ENCODE assay signal across 30 cellular contexts in the genomic region with DNA sequence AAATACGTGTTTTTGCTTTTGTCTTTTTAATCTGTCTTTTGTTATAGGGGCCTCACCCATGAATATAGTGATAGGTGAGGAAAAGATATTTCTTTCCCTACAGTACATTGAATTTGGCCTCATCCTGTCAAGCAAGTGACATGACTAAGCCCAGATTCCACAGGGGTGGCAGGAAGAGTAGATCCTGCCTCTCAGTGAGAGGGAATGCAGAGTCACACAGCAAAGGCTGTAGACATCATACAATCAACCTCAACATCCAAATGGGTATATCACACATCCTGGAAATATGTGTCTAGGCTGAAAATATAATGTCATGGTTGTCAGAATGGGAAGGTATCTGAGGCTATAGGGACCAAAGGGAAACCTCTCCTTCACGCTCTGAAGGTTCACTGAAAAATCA.
A peak's percentile ranks its signal among the peaks of the same experiment; 100 is the strongest.
DNase-seq lines count a peak whose midpoint lies in the region; ATAC-seq, FAIRE-seq and TF ChIP-seq lines count a peak whose summit lies in the region.
"Had no signal": no experiment of that assay in that cellular context is flagged by ENCODE, and none has a peak within 500 bp of the region (broad histone marks: within the 10 kb centered on the region; RNA-seq: fewer than 3 reads in every experiment).

No MANE protein-coding gene starts in this region.

- H3K4me3 ChIP-seq in H1 (ENCODE audit: extremely low read depth in 1 of 4, insufficient read depth in 2 of 4, low read depth in 3 of 4, low read length in 4 of 4) (no peak overlapping the region), mesendoderm (ENCODE audit: low read length) (no peak overlapping the region)
- H3K4me3 ChIP-seq: gastroesophageal sphincter, GM12878, PC-9, sigmoid colon had no signal

- no peak overlapping the region for H4K91ac ChIP-seq in H1 (replicated peaks; ENCODE audit: insufficient read length, low read length)

- H2BK120ac ChIP-seq in H1 (replicated peaks; ENCODE audit: low read depth, low read length) = no peak overlapping the region
- no peak overlapping the region for H2BK120ac ChIP-seq in mesendoderm (ENCODE audit: low read depth, low read length)

- no peak for TF ChIP-seq CTCF in H1 (IDR thresholded peaks at IDR 0.05; ENCODE audit: control extremely low read depth in 1 of 3, insufficient read depth in 1 of 3, low read depth in 1 of 3, low read length in 3 of 3)

- H3K9ac ChIP-seq in H1 (replicated peaks in 1 of 4; ENCODE audit: extremely low read depth in 1 of 4, low read depth in 3 of 4, low read length in 3 of 4) = no peak overlapping the region
- H3K9ac ChIP-seq in mesendoderm (ENCODE audit: low read length) = no peak overlapping the region

- WGBS in H1 (ENCODE audit: extremely low coverage in 1 of 2, insufficient coverage in 1 of 2, insufficient read length in 1 of 2, insufficient replicate concordance in 2 of 2, low coverage in 1 of 2, low lambda C conversion rate in 2 of 2, missing lambda C conversion rate in 1 of 2), 2 experiments = 92% methylated on average over 2 of the region's 2 CpGs; no CpG with 5 or more reads in 1 of the 2 experiments
- no CpG with 5 or more reads among the region's 2 CpGs for WGBS in mesendoderm (ENCODE audit: extremely low coverage, insufficient coverage, low lambda C conversion rate)

- no peaks in the 10 kb centered on the region for H3K27me3 ChIP-seq in H1 (replicated peaks in 1 of 4; ENCODE audit: control insufficient read depth in 3 of 4, extremely low read depth in 1 of 4, insufficient read depth in 3 of 4, low read length in 3 of 4)
- no peaks in the 10 kb centered on the region for H3K27me3 ChIP-seq in mesendoderm (ENCODE audit: insufficient read depth, low read length, poor library complexity)
- H3K27me3 ChIP-seq: sigmoid colon had no signal

- TF ChIP-seq POLR2A in H1 (IDR thresholded peaks at IDR 0.05; ENCODE audit: control extremely low read depth in 1 of 2, low read depth in 2 of 2, low read length in 2 of 2) = no peak

- TF ChIP-seq RAD21 in H1 (IDR thresholded peaks at IDR 0.05 in 1 of 2, conservative IDR thresholded peaks at IDR 0.05 in 1 of 2; ENCODE audit: low read depth in 2 of 2, low read length in 2 of 2) = no peak

- H3K23me2 ChIP-seq in H1 (ENCODE audit: low read depth, low read length) = peaks cover 3% of the 10 kb centered on the region

- H3K79me2 ChIP-seq in H1 (ENCODE audit: control insufficient read depth in 1 of 2, insufficient read depth in 2 of 2, low read length in 2 of 2) (no peaks in the 10 kb centered on the region), mesendoderm (ENCODE audit: control insufficient read depth, insufficient read depth, low read length) (no peaks in the 10 kb centered on the region)

- H2BK15ac ChIP-seq in H1 (ENCODE audit: low read length) (no peak overlapping the region), mesendoderm (replicated peaks; ENCODE audit: low read depth) (no peak overlapping the region)

- H3K27me3 Mint-ChIP-seq in natural killer cell treated with Interleukin-12 subunit alpha and Interleukin-12 subunit beta and Interleukin-15 and Interleukin-18, amount 100 ng/mL, for 72 hours = peaks cover 31 to 44% of the 10 kb centered on the region in 2 donors

- no peak overlapping the region for H4K8ac ChIP-seq in H1 (ENCODE audit: extremely low read depth, insufficient read depth, low read length)
- no peak overlapping the region for H4K8ac ChIP-seq in mesendoderm (ENCODE audit: low read depth, low read length)

- peaks cover 3% of the 10 kb centered on the region for H3K9me3 Mint-ChIP-seq in natural killer cell treated with Interleukin-12 subunit alpha and Interleukin-12 subunit beta and Interleukin-15 and Interleukin-18, amount 100 ng/mL, for 72 hours
- H3K9me3 Mint-ChIP-seq: activated naive CD4-positive, alpha-beta T cell treated with anti-CD3 and anti-CD28 coated beads, Interleukin-2, amount 50 U/mL, for 24 hours; activated T-cell treated with anti-CD3 and anti-CD28 coated beads, Interleukin-2, amount 50 U/mL, for 72 hours; central memory CD8-positive, alpha-beta T cell; memory B cell; nephron; T-helper 1 cell treated with Interleukin-12 subunit alpha and Interleukin-12 subunit beta and Interleukin-4 antibody, amounts not matched to agents 30 μg/mL and 1 μg/mL, for 36 hours had no signal

- FAIRE-seq in H1 (lab: Jason Lieb, UNC) = no peak
- FAIRE-seq: GM12878 had no signal

- H2BK12ac ChIP-seq in H1 (ENCODE audit: low read depth, low read length) = 0 out of 2 replicates have a peak overlapping the region, but pooled peaks have one; percentile 29

- no peak overlapping the region for H2AFZ ChIP-seq in H1 (ENCODE audit: low read length)
- H2AFZ ChIP-seq: PC-9 had no signal

- H3K27ac ChIP-seq in H1 (ENCODE audit: low read depth, low read length) (no peak overlapping the region), mesendoderm (ENCODE audit: low read depth, low read length) (no peak overlapping the region)
- H3K27ac ChIP-seq: gastroesophageal sphincter, PC-9, sigmoid colon had no signal

- no peak overlapping the region for H2AK5ac ChIP-seq in H1 (ENCODE audit: low read depth, low read length)
- H2AK5ac ChIP-seq in mesendoderm (ENCODE audit: low read length) = no peak overlapping the region

- POLR2A ChIA-PET in H1 (lab: Charles Lee; ENCODE audit: partially characterized antibody) = no interaction called here

- CTCF ChIA-PET in H1 (lab: Charles Lee; ENCODE audit: partially characterized antibody) = interaction anchor here (1.6 kb wide), 1 partner anchor 21 kb away, joined by 7 read pairs; no protein-coding TSS in a partner anchor

- no peak overlapping the region for H2BK20ac ChIP-seq in H1 (ENCODE audit: low read length)

- DNase-seq in AG20443 (ENCODE audit: low spot score) = peak; percentile 54
- peak; percentile 61 for DNase-seq in HT1080 (ENCODE audit: low read depth)
- no peak for DNase-seq in H1 (ENCODE audit: low read depth in 1 of 2, low spot score in 2 of 2)
- peak; percentile 40 for DNase-seq in mesendoderm
- no peak for DNase-seq in NCI-H345 treated with DMSO at 0.1 percent for 48 hours (lab: John Stamatoyannopoulos, UW; ENCODE audit: unreplicated experiment)
- no peak for DNase-seq in natural killer cell treated with Interleukin-12 subunit alpha and Interleukin-12 subunit beta and Interleukin-15 and Interleukin-18, amount 100 ng/mL, for 72 hours (ENCODE audit: low spot score)
- DNase-seq: ACHN; activated CD4-positive, alpha-beta T cell treated with anti-CD3 and anti-CD28 coated beads for 48 hours; activated T-cell treated with anti-CD3 and anti-CD28 coated beads, Interleukin-2, amount 50 U/mL, for 72 hours; anterior cingulate cortex; GDM1; kidney glomerular epithelial cell; NCI-H1092; NCI-H1930; NCI-H345; PC-9; posterior cingulate gyrus; sigmoid colon; substantia nigra had no signal

- H3K23ac ChIP-seq in H1 (ENCODE audit: insufficient read length) (no peak overlapping the region), mesendoderm (ENCODE audit: low read length) (no peak overlapping the region)

- no peak overlapping the region for H3K14ac ChIP-seq in H1 (ENCODE audit: insufficient read length)

- H3K18ac ChIP-seq in H1 (ENCODE audit: extremely low read depth, low read length) = no peak overlapping the region
- H3K18ac ChIP-seq in mesendoderm (ENCODE audit: low read length) = no peak overlapping the region

- H3K79me1 ChIP-seq in H1 (ENCODE audit: low read depth, low read length) = no peaks in the 10 kb centered on the region
- H3K79me1 ChIP-seq in mesendoderm (ENCODE audit: low read length) = no peaks in the 10 kb centered on the region

- H3K4me2 ChIP-seq in H1 (ENCODE audit: insufficient read depth in 1 of 2, low read depth in 2 of 2, low read length in 2 of 2) = no peak overlapping the region
- H3K4me2 ChIP-seq in mesendoderm (ENCODE audit: low read length) = no peak overlapping the region
- H3K4me2 ChIP-seq: PC-9 had no signal

- H3K27ac Mint-ChIP-seq in natural killer cell treated with Interleukin-12 subunit alpha and Interleukin-12 subunit beta and Interleukin-15 and Interleukin-18, amount 100 ng/mL, for 72 hours = no peak overlapping the region
- H3K27ac Mint-ChIP-seq: activated naive CD4-positive, alpha-beta T cell treated with anti-CD3 and anti-CD28 coated beads, Interleukin-2, amount 50 U/mL, for 24 hours; activated T-cell treated with anti-CD3 and anti-CD28 coated beads, Interleukin-2, amount 50 U/mL, for 72 hours; CD14-positive monocyte; memory B cell; nephron; T-helper 1 cell treated with Interleukin-12 subunit alpha and Interleukin-12 subunit beta and Interleukin-4 antibody, amounts not matched to agents 30 μg/mL and 1 μg/mL, for 36 hours had no signal

- H3K56ac ChIP-seq in H1 (replicated peaks; ENCODE audit: insufficient read length, low read depth, low read length) (no peak overlapping the region), mesendoderm (ENCODE audit: low read length) (no peak overlapping the region)

- H3K4me1 ChIP-seq in H1 (replicated peaks in 1 of 4; ENCODE audit: control insufficient read depth in 3 of 4, insufficient read depth in 4 of 4, low read length in 3 of 4) (peaks cover 2 to 9% (median 5%) of the 10 kb centered on the region in 4 experiments; a peak in 4 of 7 replicates), mesendoderm (ENCODE audit: control insufficient read depth, low read depth, low read length) (no peaks in the 10 kb centered on the region)

- H3K36me3 ChIP-seq in H1 (ENCODE audit: control insufficient read depth in 2 of 4, insufficient read depth in 4 of 4, low read length in 3 of 4) (no peaks in the 10 kb centered on the region), mesendoderm (ENCODE audit: control insufficient read depth, insufficient read depth, low read length) (no peaks in the 10 kb centered on the region)
- H3K36me3 ChIP-seq: gastroesophageal sphincter, sigmoid colon had no signal

- H3K4me3 Mint-ChIP-seq in natural killer cell treated with Interleukin-12 subunit alpha and Interleukin-12 subunit beta and Interleukin-15 and Interleukin-18, amount 100 ng/mL, for 72 hours = no peak overlapping the region
- H3K4me3 Mint-ChIP-seq: activated naive CD4-positive, alpha-beta T cell treated with anti-CD3 and anti-CD28 coated beads, Interleukin-2, amount 50 U/mL, for 24 hours; activated T-cell treated with anti-CD3 and anti-CD28 coated beads, Interleukin-2, amount 50 U/mL, for 72 hours; CD14-positive monocyte; central memory CD8-positive, alpha-beta T cell; memory B cell; nephron; T-helper 1 cell treated with Interleukin-12 subunit alpha and Interleukin-12 subunit beta and Interleukin-4 antibody, amounts not matched to agents 30 μg/mL and 1 μg/mL, for 36 hours had no signal

- H3K4ac ChIP-seq in H1 (replicated peaks; ENCODE audit: insufficient read length, low read depth, low read length) (no peak overlapping the region), mesendoderm (ENCODE audit: low read depth, low read length) (no peak overlapping the region)

- H4K20me1 ChIP-seq in H1 (replicated peaks in 1 of 2; ENCODE audit: control insufficient read depth in 1 of 2, insufficient read depth in 2 of 2, low read length in 2 of 2) = no peaks in the 10 kb centered on the region

- no peak for TF ChIP-seq EP300 in H1 (IDR thresholded peaks at IDR 0.05; ENCODE audit: borderline replicate concordance in 1 of 2, low read depth in 2 of 2, low read length in 2 of 2)

- H4K5ac ChIP-seq in H1 (ENCODE audit: insufficient read length, low read depth, low read length) (no peak overlapping the region), mesendoderm (ENCODE audit: low read length) (no peak overlapping the region)

- H3K4me1 Mint-ChIP-seq in natural killer cell treated with Interleukin-12 subunit alpha and Interleukin-12 subunit beta and Interleukin-15 and Interleukin-18, amount 100 ng/mL, for 72 hours (ENCODE audit: low read depth in 2 of 2) = no peaks in the 10 kb centered on the region
- H3K4me1 Mint-ChIP-seq: activated naive CD4-positive, alpha-beta T cell treated with anti-CD3 and anti-CD28 coated beads, Interleukin-2, amount 50 U/mL, for 24 hours; central memory CD8-positive, alpha-beta T cell; memory B cell had no signal

- no peak for ATAC-seq in natural killer cell treated with Interleukin-12 subunit alpha and Interleukin-12 subunit beta and Interleukin-15 and Interleukin-18, amount 100 ng/mL, for 72 hours
- ATAC-seq in GM19467 (IDR thresholded peaks at IDR 0.05; ENCODE audit: unreplicated experiment) (no peak), HG03565 (IDR thresholded peaks at IDR 0.05; ENCODE audit: unreplicated experiment) (no peak)
- ATAC-seq: activated T-cell treated with anti-CD3 and anti-CD28 coated beads, Interleukin-2, amount 50 U/mL, for 72 hours; esophagus mucosa; gastroesophageal sphincter; GM12878 had no signal

- H3K9me3 ChIP-seq in H1 (ENCODE audit: insufficient read depth in 2 of 2, low read depth in 1 of 2, low read length in 1 of 2) = no peaks in the 10 kb centered on the region
- H3K9me3 ChIP-seq: gastroesophageal sphincter, sigmoid colon had no signal

- H2BK5ac ChIP-seq in H1 (ENCODE audit: low read depth, low read length) = no peak overlapping the region
- H2BK5ac ChIP-seq in mesendoderm (ENCODE audit: low read length) = no peak overlapping the region

- no peaks in the 10 kb centered on the region for H3K36me3 Mint-ChIP-seq in natural killer cell treated with Interleukin-12 subunit alpha and Interleukin-12 subunit beta and Interleukin-15 and Interleukin-18, amount 100 ng/mL, for 72 hours
- H3K36me3 Mint-ChIP-seq: activated naive CD4-positive, alpha-beta T cell treated with anti-CD3 and anti-CD28 coated beads, Interleukin-2, amount 50 U/mL, for 24 hours; CD14-positive monocyte; memory B cell had no signal

Comparison
In these comparisons a context has a peak if more than half of its experiments do, and no peak if none do; other contexts are left out.
1. DNase-seq: peak in AG20443 (single experiment), HT1080 (single experiment) and mesendoderm (single experiment); none in H1 (0 of 2), NCI-H345 treated with DMSO at 0.1 percent for 48 hours (single experiment) and natural killer cell treated with Interleukin-12 subunit alpha and Interleukin-12 subunit beta and Interleukin-15 and Interleukin-18, amount 100 ng/mL, for 72 hours (single experiment).